ENCODE assay signal across 12 cellular contexts in genomic region chr22:42301072-42301741, GRCh38. TPM values are rescaled to one million over a fixed set of nuclear protein-coding genes. Genes with fewer than 3 reads are reported as not detected.
A peak's percentile ranks its signal among the peaks of the same experiment; 100 is the strongest.
DNase-seq lines count a peak whose midpoint lies in the region; ATAC-seq and TF ChIP-seq lines count a peak whose summit lies in the region.
"Had no signal": no experiment of that assay in that cellular context is flagged by ENCODE, and none has a peak within 500 bp of the region (broad histone marks: within the 10 kb centered on the region; RNA-seq: fewer than 3 reads in every experiment).

No MANE protein-coding gene starts in this region.

- H3K4me3 ChIP-seq in GM23338, result peak overlapping the region; percentile 53; the same call in 1 of the 2 replicates
- H3K4me3 ChIP-seq in ovary, result no peak overlapping the region
- no peak overlapping the region for H3K4me3 ChIP-seq in HAP-1
- H3K4me3 ChIP-seq: breast epithelium, prostate gland had no signal

- H3K4me1 Mint-ChIP-seq in CD14-positive monocyte (peaks cover 58% of the 10 kb centered on the region), GM23338 (peaks cover 80% of the 10 kb centered on the region), activated B cell treated with CpG ODN at 0.5 μM for 24 hours (peaks cover 48% of the 10 kb centered on the region), mesothelial cell of epicardium (peaks cover 77% of the 10 kb centered on the region)

- H3K27ac Mint-ChIP-seq in CD14-positive monocyte (peak overlapping the region in 4 of 7 donors; percentile 17 to 68 (median 51)), GM23338 (no peak overlapping the region), activated B cell treated with CpG ODN at 0.5 μM for 24 hours (peak overlapping the region; percentile 88), mesothelial cell of epicardium (peak overlapping the region; percentile 97)

- H3K27ac ChIP-seq in GM23338 (ENCODE audit: low read depth), result no peak overlapping the region
- H3K27ac ChIP-seq in ovary, result no peak overlapping the region
- H3K27ac ChIP-seq: breast epithelium, prostate gland had no signal

- no peak overlapping the region for H2AFZ ChIP-seq in GM23338

- WGBS in ovary, 3 donors, result 83 to 88% (median 83%) methylated on average over 13 of the region's 13 CpGs

- no peak for TF ChIP-seq POLR2A in ovary (IDR thresholded peaks at IDR 0.05)

- H3K36me3 Mint-ChIP-seq in CD14-positive monocyte (no peaks in the 10 kb centered on the region), GM23338 (ENCODE audit: low read depth) (no peaks in the 10 kb centered on the region), activated B cell treated with CpG ODN at 0.5 μM for 24 hours (ENCODE audit: low read depth) (no peaks in the 10 kb centered on the region), mesothelial cell of epicardium (no peaks in the 10 kb centered on the region)

- no peaks in the 10 kb centered on the region for H4K20me1 ChIP-seq in GM23338 (replicated peaks; ENCODE audit: insufficient read depth)

- peak overlapping the region; percentile 57 to 87 for H3K4me3 Mint-ChIP-seq in CD14-positive monocyte
- H3K4me3 Mint-ChIP-seq in GM23338, result no peak overlapping the region; the same call in 2 of the 3 replicates
- peak overlapping the region; percentile 81 for H3K4me3 Mint-ChIP-seq in activated B cell treated with CpG ODN at 0.5 μM for 24 hours
- peak overlapping the region; percentile 9 for H3K4me3 Mint-ChIP-seq in mesothelial cell of epicardium

- H3K4me2 ChIP-seq in GM23338, result peak overlapping the region; percentile 79

- H3K36me3 ChIP-seq in GM23338 (ENCODE audit: insufficient read depth) (no peaks in the 10 kb centered on the region), ovary (no peaks in the 10 kb centered on the region), HAP-1 (replicated peaks) (no peaks in the 10 kb centered on the region)
- H3K36me3 ChIP-seq: breast epithelium, prostate gland had no signal

- TF ChIP-seq CTCF in CD14-positive monocyte (IDR thresholded peaks at IDR 0.05) (no peak), GM23338 (conservative IDR thresholded peaks at IDR 0.05; ENCODE audit: low read depth in 2 of 2) (no peak), activated B cell treated with CpG ODN at 0.5 μM for 24 hours (IDR thresholded peaks at IDR 0.05) (no peak), mesothelial cell of epicardium (IDR thresholded peaks at IDR 0.05; ENCODE audit: unreplicated experiment) (no peak), ovary (IDR thresholded peaks at IDR 0.05) (no peak)

- H3K9me3 ChIP-seq in ovary, result no peaks in the 10 kb centered on the region
- H3K9me3 ChIP-seq in HAP-1, result no peaks in the 10 kb centered on the region
- H3K9me3 ChIP-seq: breast epithelium, prostate gland had no signal

- CTCF ChIA-PET in activated B cell treated with CpG ODN at 0.5 μM for 24 hours (lab: Charles Lee), result no interaction called here

- H3K4me1 ChIP-seq in GM23338 (ENCODE audit: insufficient read depth) (peaks cover 48% of the 10 kb centered on the region), ovary (ENCODE audit: insufficient read depth) (peaks cover 6% of the 10 kb centered on the region), HAP-1 (peaks cover 5% of the 10 kb centered on the region; the same call in 1 of the 2 replicates)

- in situ Hi-C loops in HAP-1 (cut with MboI; ENCODE audit: low sequenced_read_pairs), result no loop called here

- TF ChIP-seq EP300 in ovary (IDR thresholded peaks at IDR 0.05), result no peak

- POLR2A ChIA-PET in activated B cell treated with CpG ODN at 0.5 μM for 24 hours (lab: Charles Lee), result interaction anchor here (1.0 kb wide), 1 partner anchor 222 kb away, joined by 3 read pairs; the partner anchor contains the start of gene SMDT1

- no peaks in the 10 kb centered on the region for H3K9me2 ChIP-seq in GM23338 (ENCODE audit: insufficient read depth)

- ATAC-seq in GM23338 (no peak), activated B cell treated with CpG ODN at 0.5 μM for 24 hours (ENCODE audit: low read depth) (no peak)

- H3K27me3 ChIP-seq in GM23338 (ENCODE audit: insufficient read depth) (peaks cover 13% of the 10 kb centered on the region; the same call in 1 of the 2 replicates), ovary (no peaks in the 10 kb centered on the region), HAP-1 (ENCODE audit: low read depth) (no peaks in the 10 kb centered on the region)
- H3K27me3 ChIP-seq: breast epithelium had no signal

- H3F3A ChIP-seq in GM23338 (replicated peaks; ENCODE audit: low read depth), result 0 out of 2 replicates have a peak, but pooled peaks cover 3% of the 10 kb centered on the region

- H3K27me3 Mint-ChIP-seq in CD14-positive monocyte (ENCODE audit: low read depth in 3 of 3) (peaks cover 8 to 27% (median 12%) of the 10 kb centered on the region in 3 donors), GM23338 (ENCODE audit: insufficient read depth, low read depth, poor library complexity) (peaks cover 40% of the 10 kb centered on the region), activated B cell treated with CpG ODN at 0.5 μM for 24 hours (peaks cover 3% of the 10 kb centered on the region), mesothelial cell of epicardium (ENCODE audit: low read depth) (peaks cover 6% of the 10 kb centered on the region)

- H3K9me3 Mint-ChIP-seq in CD14-positive monocyte, result peaks cover 0 to 2% (median 0%) of the 10 kb centered on the region in 7 donors
- H3K9me3 Mint-ChIP-seq in GM23338, result no peaks in the 10 kb centered on the region
- H3K9me3 Mint-ChIP-seq in activated B cell treated with CpG ODN at 0.5 μM for 24 hours, result no peaks in the 10 kb centered on the region
- no peaks in the 10 kb centered on the region for H3K9me3 Mint-ChIP-seq in mesothelial cell of epicardium

- H3K79me2 ChIP-seq in GM23338 (replicated peaks; ENCODE audit: insufficient read depth), result no peaks in the 10 kb centered on the region

- intact Hi-C loops in CD14-positive monocyte (cut with micrococcal nuclease) (loop anchor here in 1 of 2 donors (5.0 kb wide), 1 partner anchor 66 kb away; no protein-coding TSS in a partner anchor), activated B cell treated with CpG ODN at 0.5 μM for 24 hours (cut with micrococcal nuclease) (no loop called here), ovary (cut with DNase I) (no loop called here)

- no peak for DNase-seq in CD14-positive monocyte (ENCODE audit: low spot score)
- no peak for DNase-seq in GM23338 (ENCODE audit: low spot score)
- DNase-seq in activated B cell treated with CpG ODN at 0.5 μM for 24 hours, result no peak
- no peak for DNase-seq in mesothelial cell of epicardium (ENCODE audit: low spot score in 2 of 2, unreplicated experiment in 2 of 2)
- DNase-seq in ovary, result no peak
- DNase-seq in NCI-H1694 (lab: John Stamatoyannopoulos, UW), result no peak
- DNase-seq in HAP-1 (ENCODE audit: low spot score in 2 of 2), result no peak
- DNase-seq: hippocampal formation, KG1, NCI-H2107 had no signal

RNA-seq across cellular contexts. Expression of gene TCF20, which starts 30.8 kb away (rescaled TPM):
- under 1 TPM; 0.67 to 0.99 TPM for polyA plus RNA-seq in CD14-positive monocyte
- total RNA-seq in GM23338 (2014; rRNA removed; shearing (Covaris generic)), result 57.5 and 68.7 TPM in 2 replicates
- 6.4 and 6.6 TPM in 2 replicates for polyA plus RNA-seq in GM23338 (2016; fragmentation: Nextera tagmentation; extraction: Ambion mirVana)
- total RNA-seq in activated B cell treated with CpG ODN at 0.5 μM for 24 hours, result 52.0 and 62.1 TPM in 2 replicates
- 77.4 to 82.2 TPM (median 80.7 TPM) in 3 replicates for total RNA-seq in mesothelial cell of epicardium
- 10 to 100 TPM; 18.1 to 42.0 (median 36.8) TPM for total RNA-seq in ovary
- polyA plus RNA-seq in ovary, result 10 to 100 TPM; 12.4 to 15.1 TPM
